Comparison of ENCODE assay signal across 8 cellular contexts in genomic region chr5:56026863-56027300, GRCh38. TPM values are rescaled to one million over a fixed set of nuclear protein-coding genes. Genes with fewer than 3 reads are reported as not detected.
DNase-seq lines count a peak whose midpoint lies in the region; ATAC-seq and TF ChIP-seq lines count a peak whose summit lies in the region.

No MANE protein-coding gene starts in this region.

- no peak for TF ChIP-seq POLR2A in body of pancreas (IDR thresholded peaks at IDR 0.05)

- H3K4me1 ChIP-seq in body of pancreas = peaks cover 25% of the 10 kb centered on the region
- H3K4me1 ChIP-seq in heart right ventricle = peaks cover 0 to 11% (median 0%) of the 10 kb centered on the region in 9 donors

- no peaks in the 10 kb centered on the region for H3K9me3 ChIP-seq in body of pancreas
- H3K9me3 ChIP-seq in heart right ventricle = no peaks in the 10 kb centered on the region

- H3K36me3 ChIP-seq in body of pancreas (replicated peaks in 1 of 2; ENCODE audit: insufficient read depth in 1 of 2, low read depth in 2 of 2) (no peaks in the 10 kb centered on the region), heart right ventricle (no peaks in the 10 kb centered on the region)

- intact Hi-C loops in body of pancreas (cut with DNase I) (no loop called here), heart right ventricle (cut with DNase I) (no loop called here)

- TF ChIP-seq CTCF in body of pancreas (IDR thresholded peaks at IDR 0.05) (no peak), heart right ventricle (IDR thresholded peaks at IDR 0.05) (no peak)

- WGBS in body of pancreas, 2 donors = 72 to 97% methylated on average over 3 of the region's 3 CpGs
- 67 to 74% methylated on average over 3 of the region's 3 CpGs for WGBS in heart right ventricle, 2 donors

- DNase-seq in ELR (ENCODE audit: low read depth) (peak; percentile 93), HPDE6-E6E7 (ENCODE audit: extremely low spot score) (peak; percentile 82), epithelial cell of prostate (ENCODE audit: low read depth, low spot score) (peak; percentile 68), SHP77 treated with DMSO at 0.1 percent for 48 hours (lab: John Stamatoyannopoulos, UW) (no peak), body of pancreas (no peak), heart right ventricle (no peak), DMS153 (lab: John Stamatoyannopoulos, UW) (no peak)

- H3K4me3 ChIP-seq in body of pancreas = no peak overlapping the region
- H3K4me3 ChIP-seq in heart right ventricle = no peak overlapping the region

- H3K27me3 ChIP-seq in body of pancreas (no peaks in the 10 kb centered on the region), heart right ventricle (no peaks in the 10 kb centered on the region)

- H3K27ac ChIP-seq in epithelial cell of prostate = peak overlapping the region; percentile 73
- H3K27ac ChIP-seq in body of pancreas = no peak overlapping the region
- H3K27ac ChIP-seq in heart right ventricle = no peak overlapping the region

- ATAC-seq in GM21390 (IDR thresholded peaks at IDR 0.05; ENCODE audit: unreplicated experiment) = peak; percentile 85
- no peak for ATAC-seq in body of pancreas
- no peak for ATAC-seq in heart right ventricle

RNA-seq across cellular contexts. Expression of gene IL6ST, which starts 32.1 kb away (rescaled TPM):
- total RNA-seq in body of pancreas (10 to 100 TPM; 48.1 to 82.5 TPM), heart right ventricle (100 to 1,000 TPM in 9 of 10 donors, 10 to 100 TPM in 1; 99.9 to 190 (median 140) TPM)
- polyA plus RNA-seq in heart right ventricle = 10 to 100 TPM; 23.7 to 43.6 TPM

Comparison
In these comparisons a context has a peak if more than half of its experiments do, and no peak if none do; other contexts are left out.
1. DNase-seq: peak in ELR (single experiment), HPDE6-E6E7 (single experiment) and epithelial cell of prostate (single experiment); none in SHP77 treated with DMSO at 0.1 percent for 48 hours (single experiment), body of pancreas (0 of 4), heart right ventricle (0 of 2) and DMS153 (single experiment).